1 cellular context compared by ENCODE assay signal in genomic region chr20:1227121-1227582, GRCh38.
TF ChIP-seq lines count a peak whose summit lies in the region.

No MANE protein-coding gene starts in this region.

TF ChIP-seq in GM23338, 12 proteins besides CTCF, POLR2A, EP300 and RAD21 (continued from another document):
- TF ChIP-seq ZNF462 (CRISPR knock-in tag; IDR thresholded peaks at IDR 0.05) (no peak), ZNF114 (CRISPR knock-in tag; IDR thresholded peaks at IDR 0.05) (no peak), REST (IDR thresholded peaks at IDR 0.05; ENCODE audit: unreplicated experiment) (no peak), CREB1 (CRISPR knock-in tag; IDR thresholded peaks at IDR 0.05; ENCODE audit: low read depth) (no peak), ETS1 (IDR thresholded peaks at IDR 0.05) (no peak), POLR2AphosphoS5 (IDR thresholded peaks at IDR 0.05; ENCODE audit: low read depth) (no peak), ZNF331 (CRISPR knock-in tag; IDR thresholded peaks at IDR 0.05; ENCODE audit: low read depth) (no peak), NANOG (IDR thresholded peaks at IDR 0.05; ENCODE audit: borderline replicate concordance) (no peak)
